Comparison of ENCODE assay signal across 9 cellular contexts in genomic region chr18:44594779-44595467, GRCh38.
DNase-seq lines count a peak whose midpoint lies in the region; ATAC-seq, FAIRE-seq and TF ChIP-seq lines count a peak whose summit lies in the region.
"Had no signal": no experiment of that assay in that cellular context is flagged by ENCODE, and none has a peak within 500 bp of the region (broad histone marks: within the 10 kb centered on the region; RNA-seq: fewer than 3 reads in every experiment).

No MANE protein-coding gene starts in this region.

- no peak for FAIRE-seq in GM19239 (lab: Jason Lieb, UNC)

- no peaks in the 10 kb centered on the region for H3K36me3 ChIP-seq in SJSA1

- TF ChIP-seq CTCF in fibroblast of pulmonary artery (IDR thresholded peaks at IDR 0.05; ENCODE audit: low read length, missing control alignments) (no peak), omental fat pad (IDR thresholded peaks at IDR 0.05) (no peak)

- DNase-seq in GM03348 (ENCODE audit: low spot score) (peak; percentile 49), SJSA1 (ENCODE audit: low read depth in 1 of 2, low spot score in 2 of 2) (peak; percentile 60 to 86), fibroblast of pulmonary artery (ENCODE audit: low read depth) (peak; percentile 78), omental fat pad (ENCODE audit: low spot score) (no peak), GM19239 (ENCODE audit: insufficient read length, low spot score) (no peak)
- DNase-seq: NCI-H1694 had no signal

- no peaks in the 10 kb centered on the region for H3K9me3 ChIP-seq in SJSA1 (replicated peaks)

- ATAC-seq in omental fat pad (ENCODE audit: low FRiP score), result peak; percentile 90
- no peak for ATAC-seq in GM21723 (IDR thresholded peaks at IDR 0.05; ENCODE audit: unreplicated experiment)
- no peak for ATAC-seq in GM21786 (IDR thresholded peaks at IDR 0.05; ENCODE audit: unreplicated experiment)
- no peak for ATAC-seq in GM18511 (IDR thresholded peaks at IDR 0.05; ENCODE audit: unreplicated experiment)

- peaks cover 68% of the 10 kb centered on the region for H3K4me1 ChIP-seq in SJSA1 (replicated peaks)

- peak overlapping the region; percentile 75 for H3K27ac ChIP-seq in SJSA1

- H3K27me3 ChIP-seq in SJSA1 (replicated peaks), result no peaks in the 10 kb centered on the region

- H3K4me3 ChIP-seq in SJSA1 (no peak overlapping the region), fibroblast of pulmonary artery (replicated peaks; ENCODE audit: low read depth, low read length) (no peak overlapping the region)

Comparison
In these comparisons a context has a peak if more than half of its experiments do, and no peak if none do; other contexts are left out.
1. DNase-seq: peak in GM03348 (single experiment), SJSA1 (2 of 2) and fibroblast of pulmonary artery (single experiment); none in omental fat pad (single experiment) and GM19239 (single experiment).